Comparison of ENCODE assay signal across 9 cellular contexts in the genomic region with DNA sequence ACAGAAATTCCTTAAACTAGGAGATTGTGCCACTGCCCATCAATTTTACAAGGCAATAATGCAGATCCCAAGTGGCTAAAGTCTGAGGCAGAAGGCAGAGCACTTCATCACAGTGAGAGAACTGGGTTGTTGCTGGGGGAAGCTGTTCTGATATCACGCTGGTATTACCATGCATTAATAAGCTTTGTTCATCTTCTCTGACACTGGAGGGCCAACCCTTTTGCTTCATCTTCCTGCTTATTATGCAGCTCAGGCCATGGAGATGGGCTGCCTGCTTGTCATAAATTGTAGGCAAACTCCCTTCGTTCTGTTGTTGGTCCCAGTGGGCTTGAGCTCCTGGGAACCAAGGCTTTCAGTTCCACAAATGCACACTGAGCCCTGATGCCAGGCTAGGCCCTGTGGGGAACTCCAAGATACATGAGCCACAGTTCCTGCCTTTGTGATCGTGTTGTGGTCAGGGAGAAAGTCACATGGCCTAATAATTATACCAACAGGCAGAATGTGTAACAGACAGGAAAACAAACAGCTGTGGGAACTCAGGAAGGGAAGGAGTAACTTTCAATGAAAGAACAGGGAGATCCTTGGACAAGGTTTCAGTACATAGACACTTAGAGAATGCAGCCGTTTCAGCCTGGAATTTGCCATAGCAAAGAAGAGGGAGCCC. TPM values are rescaled to one million over a fixed set of nuclear protein-coding genes. Genes with fewer than 3 reads are reported as not detected.
DNase-seq lines count a peak whose midpoint lies in the region; ATAC-seq, FAIRE-seq and TF ChIP-seq lines count a peak whose summit lies in the region.
"Had no signal": no experiment of that assay in that cellular context is flagged by ENCODE, and none has a peak within 500 bp of the region (broad histone marks: within the 10 kb centered on the region; RNA-seq: fewer than 3 reads in every experiment).

No MANE protein-coding gene starts in this region.

- no peak for TF ChIP-seq CTCF in smooth muscle cell (IDR thresholded peaks at IDR 0.05; ENCODE audit: borderline replicate concordance, insufficient read depth, poor library complexity, severe bottlenecking)

- H3K4me2 ChIP-seq in GM23248 (ENCODE audit: unreplicated experiment): peak overlapping the region; percentile 61
- H3K4me2 ChIP-seq in smooth muscle cell: peak overlapping the region; percentile 33

- H3K27me3 ChIP-seq in GM23248 (replicated peaks; ENCODE audit: insufficient read depth) (peaks cover 29% of the 10 kb centered on the region), smooth muscle cell (ENCODE audit: low read depth) (no peaks in the 10 kb centered on the region)
- H3K27me3 ChIP-seq: tibial nerve had no signal

- H2AFZ ChIP-seq in GM23248 (no peak overlapping the region), smooth muscle cell (ENCODE audit: low read depth) (no peak overlapping the region)

- H3K9me2 ChIP-seq in GM23248 (ENCODE audit: insufficient read depth): no peaks in the 10 kb centered on the region

- intact Hi-C loops in posterior cingulate gyrus (cut with DNase I): no loop called here

- H3K4me3 ChIP-seq in GM23248 (no peak overlapping the region), smooth muscle cell (no peak overlapping the region)
- H3K4me3 ChIP-seq: tibial nerve had no signal

- 0 out of 2 replicates have a peak overlapping the region, but pooled peaks have one; percentile 22 for H3K27ac ChIP-seq in GM23248
- peak overlapping the region; percentile 59 for H3K27ac ChIP-seq in smooth muscle cell (ENCODE audit: low read depth)

- no peak for FAIRE-seq in GM19239 (lab: Jason Lieb, UNC)

- peaks cover 5% of the 10 kb centered on the region for H3K9me3 ChIP-seq in GM23248 (ENCODE audit: low read depth)
- no peaks in the 10 kb centered on the region for H3K9me3 ChIP-seq in smooth muscle cell (replicated peaks; ENCODE audit: low read depth)

- H3K9ac ChIP-seq in GM23248: no peak overlapping the region
- H3K9ac ChIP-seq in smooth muscle cell (ENCODE audit: low read depth): no peak overlapping the region

- peak; percentile 59 for DNase-seq in GM23248
- peak; percentile 87 for DNase-seq in RPMI7951 (ENCODE audit: low read depth)
- peak; percentile 29 for DNase-seq in fibroblast of the conjunctiva (ENCODE audit: low read depth)
- no peak for DNase-seq in smooth muscle cell (lab: John Stamatoyannopoulos, UW; ENCODE audit: unreplicated experiment)
- no peak for DNase-seq in posterior cingulate gyrus
- DNase-seq in GM19239 (ENCODE audit: insufficient read length, low spot score): no peak
- DNase-seq: NCI-H1436 treated with DMSO at 0.1 percent for 48 hours had no signal

- no peak for ATAC-seq in GM19397 (IDR thresholded peaks at IDR 0.05; ENCODE audit: unreplicated experiment)

- no peaks in the 10 kb centered on the region for H4K20me1 ChIP-seq in GM23248 (ENCODE audit: insufficient read depth)
- H4K20me1 ChIP-seq in smooth muscle cell (ENCODE audit: low read depth): no peaks in the 10 kb centered on the region

- in situ Hi-C loops in GM23248 (cut with MboI): no loop called here

- 19 to 24% methylated on average over 4 of the region's 4 CpGs for whole genome bisulfite sequencing in GM23248 (ENCODE audit: low coverage in 1 of 2, low lambda C conversion rate in 2 of 2, missing lambda C conversion rate in 2 of 2), 2 experiments
- WGBS in smooth muscle cell (ENCODE audit: low lambda C conversion rate): 67% methylated on average over 4 of the region's 4 CpGs

- no peaks in the 10 kb centered on the region for H3K79me2 ChIP-seq in GM23248 (ENCODE audit: insufficient read depth)
- no peaks in the 10 kb centered on the region for H3K79me2 ChIP-seq in smooth muscle cell (ENCODE audit: low read depth)

- H3K36me3 ChIP-seq in GM23248 (ENCODE audit: low read depth) (no peaks in the 10 kb centered on the region), smooth muscle cell (ENCODE audit: low read depth) (no peaks in the 10 kb centered on the region)
- H3K36me3 ChIP-seq: tibial nerve had no signal

- H3K4me1 ChIP-seq in GM23248 (ENCODE audit: insufficient read depth) (peaks cover 15% of the 10 kb centered on the region), smooth muscle cell (ENCODE audit: low read depth) (no peaks in the 10 kb centered on the region)

- H3F3A ChIP-seq in GM23248 (ENCODE audit: insufficient read depth) (peaks cover 21% of the 10 kb centered on the region), smooth muscle cell (ENCODE audit: low read depth) (no peaks in the 10 kb centered on the region)

RNA-seq across cellular contexts. Expression of gene BCL2L11, which starts 49.1 kb away (rescaled TPM):
- under 0.01 and 0.22 TPM in 2 replicates for total RNA-seq in GM23248 (2014; rRNA removed; shearing (Covaris generic))
- polyA plus RNA-seq in GM23248 (2016; fragmentation: Nextera tagmentation; extraction: Ambion mirVana) (0.43 and 0.55 TPM in 2 replicates), smooth muscle cell (4.9 and 6.6 TPM in 2 replicates)
- 2.3 and 5.3 TPM in 2 replicates for total RNA-seq in RPMI7951 (2014; rRNA removed; shearing (Covaris generic))
- 7.2 and 10.0 TPM in 2 replicates for total RNA-seq in smooth muscle cell

Comparison
In these comparisons a context has a peak if more than half of its experiments do, and no peak if none do; other contexts are left out.
1. DNase-seq: peak in GM23248 (single experiment), RPMI7951 (single experiment) and fibroblast of the conjunctiva (single experiment); none in smooth muscle cell (single experiment), posterior cingulate gyrus (0 of 10) and GM19239 (single experiment).